Comparison of ENCODE assay signal across 8 cellular contexts in the genomic region with DNA sequence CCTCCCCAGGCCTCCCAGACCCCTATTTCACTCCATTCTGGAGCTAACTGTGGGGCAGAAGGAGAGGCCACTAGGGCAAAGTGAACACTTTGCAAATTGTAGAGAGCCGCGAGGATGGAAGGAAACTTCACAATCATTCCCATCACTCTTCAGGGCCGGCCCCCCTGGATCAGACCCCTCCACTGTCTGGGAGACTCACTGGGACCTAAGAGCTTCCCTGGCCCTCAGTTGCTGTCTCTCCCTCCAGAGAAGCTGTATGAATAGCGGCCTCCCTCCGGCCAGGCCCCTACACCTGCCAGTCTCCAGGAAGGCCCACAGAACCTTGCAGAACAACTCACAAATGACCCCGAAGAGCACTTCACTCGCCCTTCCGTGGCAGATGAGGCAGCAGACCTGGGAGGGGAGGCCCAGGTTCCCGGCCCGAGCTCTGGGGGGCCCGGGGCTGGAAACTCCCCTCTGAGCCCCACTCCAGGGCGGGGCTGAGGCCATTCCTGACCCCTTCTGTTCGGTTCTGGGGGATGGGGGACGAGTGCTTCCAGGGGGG.
DNase-seq lines count a peak whose midpoint lies in the region; ATAC-seq and TF ChIP-seq lines count a peak whose summit lies in the region.

No MANE protein-coding gene starts in this region.

- no peak overlapping the region for H2AFZ ChIP-seq in OCI-LY7 (ENCODE audit: low read length)

- H4K20me1 ChIP-seq in OCI-LY7 (ENCODE audit: insufficient read depth, low read length), result no peaks in the 10 kb centered on the region

- H3K4me3 ChIP-seq in GM06990 (replicated peaks; ENCODE audit: low read depth, low read length) (peak overlapping the region; percentile 46), WERI-Rb-1 (ENCODE audit: low read depth, low read length) (no peak overlapping the region), right atrium auricular region (peak overlapping the region; percentile 28 to 55), skeletal muscle satellite cell (ENCODE audit: low read length) (peak overlapping the region; percentile 67), OCI-LY7 (ENCODE audit: low read depth, low read length, poor library complexity, severe bottlenecking) (no peak overlapping the region)

- H3K9me3 ChIP-seq in WERI-Rb-1 (ENCODE audit: severe bottlenecking) (peaks cover 2% of the 10 kb centered on the region), right atrium auricular region (no peaks in the 10 kb centered on the region), skeletal muscle satellite cell (replicated peaks; ENCODE audit: low read length) (no peaks in the 10 kb centered on the region), OCI-LY7 (ENCODE audit: low read length) (no peaks in the 10 kb centered on the region)

- TF ChIP-seq CTCF in GM06990 (IDR thresholded peaks at IDR 0.05; ENCODE audit: insufficient read depth, low read length, poor library complexity, severe bottlenecking) (no peak), WERI-Rb-1 (IDR thresholded peaks at IDR 0.05; ENCODE audit: low read depth, low read length) (no peak), right atrium auricular region (IDR thresholded peaks at IDR 0.05) (no peak), OCI-LY7 (conservative IDR thresholded peaks at IDR 0.05; ENCODE audit: low read length) (no peak)

- no peaks in the 10 kb centered on the region for H3K36me3 ChIP-seq in GM06990 (ENCODE audit: control insufficient read depth, insufficient read depth, low read length)
- H3K36me3 ChIP-seq in WERI-Rb-1, result no peaks in the 10 kb centered on the region
- H3K36me3 ChIP-seq in right atrium auricular region, result no peaks in the 10 kb centered on the region
- no peaks in the 10 kb centered on the region for H3K36me3 ChIP-seq in skeletal muscle satellite cell (ENCODE audit: insufficient read depth, low read length)
- H3K36me3 ChIP-seq in OCI-LY7 (ENCODE audit: insufficient read depth, low read length), result no peaks in the 10 kb centered on the region

- H3K4me1 ChIP-seq in right atrium auricular region (peaks cover 0 to 82% of the 10 kb centered on the region in 2 donors), skeletal muscle satellite cell (ENCODE audit: control insufficient read depth, insufficient read depth, low read length) (peaks cover 39% of the 10 kb centered on the region), OCI-LY7 (ENCODE audit: insufficient read depth, low read length, poor library complexity, severe bottlenecking) (peaks cover 10% of the 10 kb centered on the region)

- DNase-seq in GM06990 (ENCODE audit: extremely low read depth, insufficient read length) (no peak), WERI-Rb-1 (peak; percentile 13), right atrium auricular region (ENCODE audit: low spot score) (peak; percentile 55), OCI-LY7 (ENCODE audit: low spot score) (no peak), NCI-H226 (no peak)
- no peak for DNase-seq in activated CD4-positive, alpha-beta T cell treated with anti-CD3 and anti-CD28 coated beads, Interleukin-2, amount 50 U/mL, for 4 hours

- H3K27me3 ChIP-seq in GM06990 (replicated peaks; ENCODE audit: control insufficient read depth, insufficient read depth, low read length) (no peaks in the 10 kb centered on the region), WERI-Rb-1 (ENCODE audit: insufficient read depth, low read depth, severe bottlenecking) (no peaks in the 10 kb centered on the region), right atrium auricular region (no peaks in the 10 kb centered on the region), skeletal muscle satellite cell (ENCODE audit: control insufficient read depth, insufficient read depth, low read length) (no peaks in the 10 kb centered on the region)

- CTCF ChIA-PET in OCI-LY7 (lab: Charles Lee; ENCODE audit: unreplicated experiment), result interaction anchor here (0.6 kb wide), 1 partner anchor 13 kb away, joined by 3 read pairs; no protein-coding TSS in a partner anchor

- H3K9me2 ChIP-seq in OCI-LY7 (ENCODE audit: insufficient read depth, low read length), result no peaks in the 10 kb centered on the region

- H3K79me2 ChIP-seq in OCI-LY7 (ENCODE audit: insufficient read depth, low read depth, low read length), result no peaks in the 10 kb centered on the region

- peak overlapping the region; percentile 88 for H3K4me2 ChIP-seq in skeletal muscle satellite cell (ENCODE audit: low read length)
- H3K4me2 ChIP-seq in OCI-LY7 (ENCODE audit: low read length), result no peak overlapping the region

- POLR2A ChIA-PET in OCI-LY7 (lab: Charles Lee), result interaction anchor here (0.6 kb wide), 1 partner anchor 26 kb away, joined by 3 read pairs; no protein-coding TSS in a partner anchor

- no peak for ATAC-seq in GM18858 (IDR thresholded peaks at IDR 0.05; ENCODE audit: unreplicated experiment)

- intact Hi-C loops in OCI-LY7 (cut with micrococcal nuclease; ENCODE audit: unreplicated experiment), result no loop called here

- peak overlapping the region; percentile 71 for H3K27ac ChIP-seq in WERI-Rb-1
- H3K27ac ChIP-seq in right atrium auricular region, result peak overlapping the region; percentile 83 to 91
- no peak overlapping the region for H3K27ac ChIP-seq in OCI-LY7 (ENCODE audit: low read depth, low read length, poor library complexity, severe bottlenecking)

- peak overlapping the region; percentile 59 for H3K9ac ChIP-seq in skeletal muscle satellite cell (ENCODE audit: low read depth, low read length)

- no TSS peak for BruUV-seq in OCI-LY7 (replicated peaks; lab: Mats Ljungman, UMichigan)

Comparison
In these comparisons a context has a peak if more than half of its experiments do, and no peak if none do; other contexts are left out.
1. DNase-seq: peak in WERI-Rb-1 (single experiment) and right atrium auricular region (single experiment); none in GM06990 (single experiment), OCI-LY7 (single experiment), NCI-H226 (single experiment) and activated CD4-positive, alpha-beta T cell treated with anti-CD3 and anti-CD28 coated beads, Interleukin-2, amount 50 U/mL, for 4 hours (0 of 2).
2. H3K4me3 ChIP-seq: peak in GM06990 (single experiment), right atrium auricular region (2 of 2) and skeletal muscle satellite cell (single experiment); none in WERI-Rb-1 (single experiment) and OCI-LY7 (single experiment).